ENCODE assay signal across 20 cellular contexts in the genomic region with DNA sequence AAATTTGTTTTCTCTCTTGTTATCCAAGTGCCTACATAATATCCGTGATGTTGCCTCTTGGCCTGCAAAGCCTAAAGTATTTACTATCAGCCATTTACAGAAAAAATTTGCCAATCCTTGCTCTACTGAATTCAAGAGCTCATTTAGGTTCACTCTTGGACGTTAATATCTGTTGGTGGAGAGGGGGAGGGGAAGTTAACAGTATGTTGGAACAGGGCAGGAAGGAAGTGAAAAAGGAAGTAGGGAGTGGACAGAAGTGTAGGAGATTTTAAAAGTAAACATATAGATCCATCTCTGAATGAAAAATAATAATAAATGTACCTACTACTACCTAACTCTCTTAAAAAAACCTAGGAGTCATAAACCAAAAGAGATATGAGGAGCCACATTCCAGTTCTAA. TPM values are rescaled to one million over a fixed set of nuclear protein-coding genes. Genes with fewer than 3 reads are reported as not detected.
A peak's percentile ranks its signal among the peaks of the same experiment; 100 is the strongest.
DNase-seq lines count a peak whose midpoint lies in the region; ATAC-seq and TF ChIP-seq lines count a peak whose summit lies in the region.
"Had no signal": no experiment of that assay in that cellular context is flagged by ENCODE, and none has a peak within 500 bp of the region (broad histone marks: within the 10 kb centered on the region; RNA-seq: fewer than 3 reads in every experiment).

No MANE protein-coding gene starts in this region.

- CTCF ChIA-PET in activated B cell treated with CpG ODN at 0.5 μM for 24 hours (lab: Charles Lee) = interaction anchor here (0.6 kb wide), 1 partner anchor 381 kb away, joined by 3 read pairs; no protein-coding TSS in a partner anchor

- ATAC-seq in activated B cell treated with CpG ODN at 0.5 μM for 24 hours (ENCODE audit: low read depth) (no peak), lower lobe of right lung (no peak)
- ATAC-seq: CD8-positive, alpha-beta T cell had no signal

- H3K27me3 Mint-ChIP-seq in activated B cell treated with CpG ODN at 0.5 μM for 24 hours = no peaks in the 10 kb centered on the region

- H3K79me2 ChIP-seq in Karpas-422 (ENCODE audit: low read length) (no peaks in the 10 kb centered on the region), OCI-LY1 (ENCODE audit: insufficient read depth, low read length) (peaks cover 96% of the 10 kb centered on the region)

- no peaks in the 10 kb centered on the region; the same call in 1 of the 2 replicates for H4K20me1 ChIP-seq in Karpas-422 (ENCODE audit: insufficient read depth, low read depth, low read length)
- no peaks in the 10 kb centered on the region for H4K20me1 ChIP-seq in OCI-LY1 (ENCODE audit: insufficient read depth, low read length)

- H3K27me3 ChIP-seq in Karpas-422 (ENCODE audit: low read length) = no peaks in the 10 kb centered on the region
- no peaks in the 10 kb centered on the region for H3K27me3 ChIP-seq in OCI-LY1 (ENCODE audit: insufficient read depth, low read length)
- no peaks in the 10 kb centered on the region for H3K27me3 ChIP-seq in neutrophil
- no peaks in the 10 kb centered on the region for H3K27me3 ChIP-seq in lower lobe of right lung (ENCODE audit: low read depth)
- H3K27me3 ChIP-seq: MG63, Peyer's patch had no signal

- H3K27ac ChIP-seq in Karpas-422 (ENCODE audit: low read length) (no peak overlapping the region), OCI-LY1 (ENCODE audit: low read depth, low read length, poor library complexity, severe bottlenecking) (peak overlapping the region; percentile 97), neutrophil (peak overlapping the region; percentile 65), lower lobe of right lung (no peak overlapping the region)
- H3K27ac ChIP-seq: GM23248, KMS-11, Peyer's patch had no signal

- peak overlapping the region; percentile 62 for H3K27ac Mint-ChIP-seq in activated B cell treated with CpG ODN at 0.5 μM for 24 hours
- H3K27ac Mint-ChIP-seq: CD8-positive, alpha-beta T cell had no signal

- H3K4me2 ChIP-seq in Karpas-422 (ENCODE audit: low read depth, low read length, poor library complexity, severe bottlenecking) = peak overlapping the region; percentile 36
- peak overlapping the region; percentile 49 for H3K4me2 ChIP-seq in OCI-LY1 (ENCODE audit: low read length)
- H3K4me2 ChIP-seq: KMS-11, SK-N-SH had no signal

- H3K36me3 Mint-ChIP-seq in activated B cell treated with CpG ODN at 0.5 μM for 24 hours (ENCODE audit: low read depth) = no peaks in the 10 kb centered on the region
- H3K36me3 Mint-ChIP-seq: CD8-positive, alpha-beta T cell had no signal

- peaks cover 6% of the 10 kb centered on the region for H3K9me3 Mint-ChIP-seq in activated B cell treated with CpG ODN at 0.5 μM for 24 hours
- H3K9me3 Mint-ChIP-seq: CD8-positive, alpha-beta T cell had no signal

- H3K4me3 Mint-ChIP-seq in activated B cell treated with CpG ODN at 0.5 μM for 24 hours = peak overlapping the region; percentile 54
- H3K4me3 Mint-ChIP-seq: CD8-positive, alpha-beta T cell had no signal

- H3K9me2 ChIP-seq in Karpas-422 (replicated peaks; ENCODE audit: insufficient read depth, low read length) = no peaks in the 10 kb centered on the region
- H3K9me2 ChIP-seq in OCI-LY1 (ENCODE audit: low read depth, low read length) = no peaks in the 10 kb centered on the region
- H3K9me2 ChIP-seq: SK-N-SH had no signal

- POLR2A ChIA-PET in activated B cell treated with CpG ODN at 0.5 μM for 24 hours (lab: Charles Lee) = no interaction called here

- H3K4me1 ChIP-seq in Karpas-422 (ENCODE audit: low read length) (peaks cover 36% of the 10 kb centered on the region), OCI-LY1 (ENCODE audit: insufficient read depth, low read length, severe bottlenecking) (peaks cover 93% of the 10 kb centered on the region), neutrophil (ENCODE audit: control insufficient read depth in 1 of 2, insufficient read depth in 1 of 2, low read depth in 1 of 2, low read length in 1 of 2) (peaks cover 15 to 21% of the 10 kb centered on the region in 2 experiments), lower lobe of right lung (peaks cover 35% of the 10 kb centered on the region)

- no peak overlapping the region for H3K9ac ChIP-seq in Karpas-422 (ENCODE audit: low read length)
- H3K9ac ChIP-seq in OCI-LY1 (ENCODE audit: low read length) = peak overlapping the region; percentile 26; the same call in 1 of the 2 replicates
- H3K9ac ChIP-seq: GM23248, KMS-11, SK-N-SH had no signal

- no peaks in the 10 kb centered on the region for H3F3A ChIP-seq in OCI-LY1 (ENCODE audit: insufficient read depth, low read length)

- no peaks in the 10 kb centered on the region for H3K36me3 ChIP-seq in Karpas-422 (ENCODE audit: insufficient read depth, low read length)
- peaks cover 11% of the 10 kb centered on the region for H3K36me3 ChIP-seq in OCI-LY1 (ENCODE audit: insufficient read depth, low read length)
- no peaks in the 10 kb centered on the region for H3K36me3 ChIP-seq in neutrophil
- H3K36me3 ChIP-seq in lower lobe of right lung = no peaks in the 10 kb centered on the region
- H3K36me3 ChIP-seq: MG63, Peyer's patch had no signal

- DNase-seq in Karpas-422 (no peak), activated B cell treated with CpG ODN at 0.5 μM for 24 hours (no peak), NCI-H526 (lab: John Stamatoyannopoulos, UW) (no peak), lower lobe of right lung (no peak), epidermal melanocyte (ENCODE audit: insufficient read length, low spot score) (no peak)
- DNase-seq: ACHN; CD8-positive, alpha-beta T cell; DND-41; GF-D8; GM23248; MG63; NCI-H1417 treated with DMSO at 0.1 percent for 48 hours; NCI-H2029 treated with DMSO at 0.1 percent for 48 hours; NCI-H510A treated with DMSO at 0.1 percent for 48 hours; Peyer's patch; Right ventricle myocardium superior; SK-N-SH had no signal

- H3K4me3 ChIP-seq in Karpas-422 (ENCODE audit: low read length) (no peak overlapping the region), OCI-LY1 (ENCODE audit: low read depth, low read length, poor library complexity, severe bottlenecking) (peak overlapping the region; percentile 17), neutrophil (ENCODE audit: low read depth in 1 of 2, low read length in 1 of 2) (peak overlapping the region in 1 of 2 experiments; percentile 13), lower lobe of right lung (no peak overlapping the region)
- H3K4me3 ChIP-seq: GM23248, MG63, Peyer's patch had no signal

- H3K9me3 ChIP-seq in Karpas-422 (ENCODE audit: low read length) = no peaks in the 10 kb centered on the region
- no peaks in the 10 kb centered on the region for H3K9me3 ChIP-seq in OCI-LY1 (ENCODE audit: low read length)
- H3K9me3 ChIP-seq in neutrophil = no peaks in the 10 kb centered on the region
- no peaks in the 10 kb centered on the region for H3K9me3 ChIP-seq in lower lobe of right lung
- H3K9me3 ChIP-seq: MG63, Peyer's patch, SK-N-SH had no signal

- no peak for TF ChIP-seq CTCF in OCI-LY1 (IDR thresholded peaks at IDR 0.05; ENCODE audit: low read length)
- no peak for TF ChIP-seq CTCF in activated B cell treated with CpG ODN at 0.5 μM for 24 hours (IDR thresholded peaks at IDR 0.05)
- TF ChIP-seq CTCF in neutrophil (IDR thresholded peaks at IDR 0.05) = no peak
- TF ChIP-seq CTCF in lower lobe of right lung (IDR thresholded peaks at IDR 0.05) = no peak

- intact Hi-C loops in activated B cell treated with CpG ODN at 0.5 μM for 24 hours (cut with micrococcal nuclease) (no loop called here), lower lobe of right lung (cut with DNase I) (no loop called here)

- H2AFZ ChIP-seq in Karpas-422 (ENCODE audit: low read length) = no peak overlapping the region
- H2AFZ ChIP-seq in OCI-LY1 (ENCODE audit: low read length) = no peak overlapping the region
- H2AFZ ChIP-seq: GM23248 had no signal

- peaks cover 73% of the 10 kb centered on the region for H3K4me1 Mint-ChIP-seq in activated B cell treated with CpG ODN at 0.5 μM for 24 hours

RNA-seq across cellular contexts. Expression of a gene that starts 32.8 kb away (rescaled TPM):
- 12.1 and 12.8 TPM in 2 replicates for total RNA-seq in Karpas-422 (2014; rRNA removed; shearing (Covaris generic); ENCODE audit: low replicate concordance)
- total RNA-seq in activated B cell treated with CpG ODN at 0.5 μM for 24 hours = 20.7 and 22.0 TPM in 2 replicates
- 27.9 TPM for total RNA-seq in lower lobe of right lung

Comparison
In these comparisons a context has a peak if more than half of its experiments do, and no peak if none do; other contexts are left out.
1. H3K27ac ChIP-seq: peak in OCI-LY1 (single experiment) and neutrophil (single experiment); none in Karpas-422 (single experiment) and lower lobe of right lung (single experiment).